In genomic region chr1:94528826-94529225, GRCh38 we compare ENCODE assay signal across 20 cellular contexts. TPM values are rescaled to one million over a fixed set of nuclear protein-coding genes. Genes with fewer than 3 reads are reported as not detected.
A peak's percentile ranks its signal among the peaks of the same experiment; 100 is the strongest.
DNase-seq lines count a peak whose midpoint lies in the region; ATAC-seq and TF ChIP-seq lines count a peak whose summit lies in the region.
"Had no signal": no experiment of that assay in that cellular context is flagged by ENCODE, and none has a peak within 500 bp of the region (broad histone marks: within the 10 kb centered on the region; RNA-seq: fewer than 3 reads in every experiment).

No MANE protein-coding gene starts in this region.

- no peaks in the 10 kb centered on the region; the same call in 1 of the 2 replicates for H4K20me1 ChIP-seq in PC-9 (ENCODE audit: insufficient read depth)
- H4K20me1 ChIP-seq: BLaER1 treated with 17β-estradiol and CSF1 and Interleukin-3, amounts not matched to agents 10 nM and 100 nM had no signal

- H3K9me2 ChIP-seq in PC-9 (ENCODE audit: insufficient read depth): no peaks in the 10 kb centered on the region

- peaks cover 73% of the 10 kb centered on the region for H3K4me1 ChIP-seq in PC-9 (replicated peaks; ENCODE audit: insufficient read depth)
- H3K4me1 ChIP-seq: BLaER1 treated with 17β-estradiol and CSF1 and Interleukin-3, amounts not matched to agents 10 nM and 100 nM had no signal

- POLR2A ChIA-PET in PC-9 (lab: Charles Lee; ENCODE audit: unreplicated experiment): interaction anchor here (0.6 to 2.6 kb wide), 11 partner anchors 11 to 649 kb away, joined by 3 to 26 read pairs (median 5); partner anchors contain the start of gene F3
- POLR2A ChIA-PET in activated CD4-positive, alpha-beta T cell treated with anti-CD3 and anti-CD28 coated beads, Interleukin-2, amount 10 ng/mL, durations not matched to agents 7 days and 5 days (lab: Charles Lee): no interaction called here

- BruUV-seq in Calu3 (replicated peaks; lab: Mats Ljungman, UMichigan): no TSS peak
- no TSS peak for BruUV-seq in PC-9 (replicated peaks; lab: Mats Ljungman, UMichigan)

- H3K27ac Mint-ChIP-seq in Calu3 (ENCODE audit: unreplicated experiment): peak overlapping the region; percentile 83
- no peak overlapping the region for H3K27ac Mint-ChIP-seq in activated CD4-positive, alpha-beta T cell treated with anti-CD3 and anti-CD28 coated beads, Interleukin-2, amount 10 ng/mL, durations not matched to agents 7 days and 5 days
- no peak overlapping the region for H3K27ac Mint-ChIP-seq in natural killer cell
- H3K27ac Mint-ChIP-seq: CD4-positive, alpha-beta T cell had no signal

- H3K9me3 ChIP-seq in PC-9 (ENCODE audit: insufficient read depth, low read depth): no peaks in the 10 kb centered on the region
- H3K9me3 ChIP-seq: BLaER1 treated with 17β-estradiol and CSF1 and Interleukin-3, amounts not matched to agents 10 nM and 100 nM had no signal

- peaks cover 83% of the 10 kb centered on the region for H3F3A ChIP-seq in PC-9 (ENCODE audit: insufficient read depth, low read depth)

- H3K27me3 Mint-ChIP-seq in Calu3 (ENCODE audit: unreplicated experiment) (no peaks in the 10 kb centered on the region), natural killer cell (ENCODE audit: low read depth in 2 of 2) (peaks cover 2 to 21% of the 10 kb centered on the region in 2 donors)
- H3K27me3 Mint-ChIP-seq in activated CD4-positive, alpha-beta T cell treated with anti-CD3 and anti-CD28 coated beads, Interleukin-2, amount 10 ng/mL, durations not matched to agents 7 days and 5 days: peaks cover 10% of the 10 kb centered on the region
- H3K27me3 Mint-ChIP-seq: CD4-positive, alpha-beta T cell had no signal

- H3K27ac ChIP-seq in PC-9: peak overlapping the region; percentile 71
- H3K27ac ChIP-seq: BLaER1 treated with 17β-estradiol and CSF1 and Interleukin-3, amounts not matched to agents 10 nM and 100 nM had no signal

- H2AFZ ChIP-seq in PC-9: no peak overlapping the region

- no peaks in the 10 kb centered on the region for H3K9me3 Mint-ChIP-seq in Calu3 (ENCODE audit: low read depth, unreplicated experiment)
- no peaks in the 10 kb centered on the region for H3K9me3 Mint-ChIP-seq in activated CD4-positive, alpha-beta T cell treated with anti-CD3 and anti-CD28 coated beads, Interleukin-2, amount 10 ng/mL, durations not matched to agents 7 days and 5 days
- no peaks in the 10 kb centered on the region for H3K9me3 Mint-ChIP-seq in natural killer cell
- H3K9me3 Mint-ChIP-seq: CD4-positive, alpha-beta T cell had no signal

- H3K79me2 ChIP-seq in PC-9 (ENCODE audit: low read depth): peaks cover 26% of the 10 kb centered on the region

- H3K36me3 Mint-ChIP-seq in Calu3 (ENCODE audit: insufficient read depth, unreplicated experiment) (peaks cover 89% of the 10 kb centered on the region), natural killer cell (no peaks in the 10 kb centered on the region)
- H3K36me3 Mint-ChIP-seq in activated CD4-positive, alpha-beta T cell treated with anti-CD3 and anti-CD28 coated beads, Interleukin-2, amount 10 ng/mL, durations not matched to agents 7 days and 5 days (ENCODE audit: low read depth): no peaks in the 10 kb centered on the region

- no peak overlapping the region for H3K4me3 ChIP-seq in PC-9
- H3K4me3 ChIP-seq in epithelial cell of esophagus (ENCODE audit: low read length): no peak overlapping the region
- H3K4me3 ChIP-seq: BLaER1 treated with 17β-estradiol and CSF1 and Interleukin-3, amounts not matched to agents 10 nM and 100 nM; GM12878 had no signal

- H3K4me1 Mint-ChIP-seq in Calu3 (ENCODE audit: low read depth, unreplicated experiment) (peaks cover 81% of the 10 kb centered on the region), natural killer cell (no peaks in the 10 kb centered on the region)
- H3K4me1 Mint-ChIP-seq in activated CD4-positive, alpha-beta T cell treated with anti-CD3 and anti-CD28 coated beads, Interleukin-2, amount 10 ng/mL, durations not matched to agents 7 days and 5 days: no peaks in the 10 kb centered on the region

- DNase-seq in Calu3 (no peak), PC-9 (no peak), epithelial cell of esophagus (ENCODE audit: low read depth) (peak; percentile 75), sciatic nerve (ENCODE audit: low spot score) (no peak), D341Med (ENCODE audit: low spot score) (no peak), natural killer cell (no peak)
- no peak for DNase-seq in activated CD4-positive, alpha-beta T cell treated with anti-CD3 and anti-CD28 coated beads, Interleukin-2, amount 10 ng/mL, durations not matched to agents 7 days and 5 days
- DNase-seq: AML-193; CD4-positive, alpha-beta T cell; KBM-7; MV-4-11; NCI-H1105; NCI-H1436 treated with DMSO at 0.1 percent for 48 hours; NCI-H2029; NK-92 treated with Interleukin-12 subunit alpha and Interleukin-12 subunit beta, amount 100 ng/mL, for 24 hours; PC-3; SHP77 had no signal

- H3K4me2 ChIP-seq in PC-9: peak overlapping the region; percentile 20
- H3K4me2 ChIP-seq: BLaER1 treated with 17β-estradiol and CSF1 and Interleukin-3, amounts not matched to agents 10 nM and 100 nM had no signal

- CTCF ChIA-PET in Calu3 (lab: Charles Lee) (interaction anchor here (2.2 to 2.7 kb wide), 3 partner anchors 14 to 274 kb away, joined by 10 to 18 read pairs (median 10); partner anchors contain the start of gene F3), PC-9 (lab: Charles Lee) (interaction anchor here (0.9 kb wide), 1 partner anchor 96 kb away, joined by 3 read pairs; no protein-coding TSS in a partner anchor)
- CTCF ChIA-PET in activated CD4-positive, alpha-beta T cell treated with anti-CD3 and anti-CD28 coated beads, Interleukin-2, amount 10 ng/mL, durations not matched to agents 7 days and 5 days (lab: Charles Lee): no interaction called here

- intact Hi-C loops in Calu3 (cut with micrococcal nuclease; ENCODE audit: unreplicated experiment) (loop anchor here (5.0 kb wide), 2 partner anchors 73 to 118 kb away; no protein-coding TSS in a partner anchor), PC-9 (cut with micrococcal nuclease; ENCODE audit: unreplicated experiment) (loop anchor here (5.0 kb wide), 1 partner anchor 398 kb away; the partner anchor contains the start of gene CNN3), sciatic nerve (cut with DNase I) (no loop called here), natural killer cell (cut with micrococcal nuclease) (no loop called here)

- peak; percentile 8 for ATAC-seq in sciatic nerve
- ATAC-seq in HG02970 (IDR thresholded peaks at IDR 0.05; ENCODE audit: low FRiP score, unreplicated experiment): no peak
- ATAC-seq in natural killer cell: no peak
- ATAC-seq: GM12878, PC-3 had no signal

- TF ChIP-seq CTCF in Calu3 (IDR thresholded peaks at IDR 0.05; ENCODE audit: unreplicated experiment) (no peak), PC-9 (conservative IDR thresholded peaks at IDR 0.05) (no peak), epithelial cell of esophagus (IDR thresholded peaks at IDR 0.05; ENCODE audit: insufficient read depth, low read depth, low read length, missing control alignments) (no peak), natural killer cell (IDR thresholded peaks at IDR 0.05) (no peak)

- H3K27me3 ChIP-seq in PC-9 (ENCODE audit: insufficient read depth, low read depth): no peaks in the 10 kb centered on the region
- H3K27me3 ChIP-seq: BLaER1 treated with 17β-estradiol and CSF1 and Interleukin-3, amounts not matched to agents 10 nM and 100 nM had no signal

- H3K4me3 Mint-ChIP-seq in Calu3 (ENCODE audit: low read depth, unreplicated experiment) (no peak overlapping the region), natural killer cell (no peak overlapping the region)
- no peak overlapping the region for H3K4me3 Mint-ChIP-seq in activated CD4-positive, alpha-beta T cell treated with anti-CD3 and anti-CD28 coated beads, Interleukin-2, amount 10 ng/mL, durations not matched to agents 7 days and 5 days
- H3K4me3 Mint-ChIP-seq: CD4-positive, alpha-beta T cell had no signal

- H3K36me3 ChIP-seq in PC-9 (ENCODE audit: low read depth): peaks cover 47% of the 10 kb centered on the region
- H3K36me3 ChIP-seq: BLaER1 treated with 17β-estradiol and CSF1 and Interleukin-3, amounts not matched to agents 10 nM and 100 nM had no signal

RNA-seq across cellular contexts. Expression of gene F3, which starts 12.7 kb away (rescaled TPM):
- 344 and 387 TPM in 2 replicates for total RNA-seq in Calu3 (2022)
- 335 and 434 TPM in 2 replicates for total RNA-seq in PC-9 (2021)
- total RNA-seq in sciatic nerve: 19.9 TPM
- not detected for total RNA-seq in activated CD4-positive, alpha-beta T cell treated with anti-CD3 and anti-CD28 coated beads, Interleukin-2, amount 10 ng/mL, durations not matched to agents 7 days and 5 days
- total RNA-seq in natural killer cell: 1 to 10 TPM in 2 of 3 donors, not detected in 1; 1.9 to 2.5 TPM
- total RNA-seq: CD4-positive, alpha-beta T cell had no signal

Comparison
In these comparisons a context has a peak if more than half of its experiments do, and no peak if none do; other contexts are left out.
1. RNA of gene F3, which starts 12.7 kb away (total RNA-seq): 344 to 387 TPM in Calu3 and 335 to 434 TPM in PC-9; 19.9 TPM in sciatic nerve (single experiment), 1.9 to 2.5 TPM in natural killer cell and not detected in activated CD4-positive, alpha-beta T cell treated with anti-CD3 and anti-CD28 coated beads, Interleukin-2, amount 10 ng/mL, durations not matched to agents 7 days and 5 days; every median in the first group is over 10 times any median in the second.
2. intact Hi-C loops: an anchor here in Calu3 (5.0 kb wide) and PC-9 (5.0 kb wide); none called in sciatic nerve and natural killer cell.